In the genomic region with DNA sequence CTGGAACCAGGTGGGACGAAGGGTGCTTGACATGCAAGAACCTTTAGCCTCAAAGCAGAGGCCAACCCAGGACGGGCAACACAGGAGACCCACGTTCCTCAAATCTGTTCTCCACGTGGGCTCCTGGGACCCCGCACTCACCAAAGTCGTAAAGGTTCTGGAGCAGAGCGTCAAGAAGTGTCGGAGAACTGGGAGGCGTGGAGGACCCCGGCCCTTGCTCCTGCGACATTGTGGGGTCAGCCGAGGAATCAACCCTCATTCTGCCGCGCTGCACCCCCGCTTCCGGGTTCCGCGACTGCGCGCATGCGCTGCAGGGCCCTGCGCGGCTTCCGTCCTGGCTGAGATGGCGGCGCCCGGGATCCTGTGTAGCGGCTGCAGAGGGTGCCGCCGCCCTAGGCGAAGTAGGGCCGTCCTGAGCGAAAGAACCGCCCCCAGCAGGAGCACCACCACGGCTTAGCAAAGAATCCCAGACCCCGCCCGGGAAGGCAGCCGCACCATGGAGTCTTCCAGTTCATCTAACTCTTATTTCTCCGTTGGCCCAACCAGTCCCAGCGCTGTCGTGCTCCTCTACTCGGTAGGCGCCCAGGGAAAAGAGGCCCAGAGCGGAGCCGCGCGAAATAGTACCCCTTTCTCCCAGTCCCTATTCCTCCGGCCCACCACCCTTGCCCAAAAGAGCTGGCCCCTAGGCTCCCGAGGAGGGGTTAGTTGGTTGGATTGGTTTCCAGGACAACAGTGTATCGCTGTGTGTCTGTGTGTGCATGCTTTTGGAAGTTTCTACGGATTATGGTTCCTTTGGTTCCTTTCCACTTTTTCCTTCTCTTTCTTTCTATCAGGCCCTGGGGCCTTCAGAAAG, we compare ENCODE assay signal across 8 cellular contexts. TPM values are rescaled to one million over a fixed set of nuclear protein-coding genes. Genes with fewer than 3 reads are reported as not detected.
DNase-seq lines count a peak whose midpoint lies in the region; ATAC-seq lines count a peak whose summit lies in the region.

GNPAT (plus strand) TSS at position 330 of the 853 bp plus-strand sequence; CDS start at position 497, 167 bp downstream.

- DNase-seq in CD4-positive, alpha-beta memory T cell, result peak; percentile 87 to 94 (median 91)
- DNase-seq in HK-2 (ENCODE audit: unreplicated experiment) (peak; percentile 95), NOMO-1 (lab: John Stamatoyannopoulos, UW; ENCODE audit: unreplicated experiment in 2 of 2) (peak; percentile 72 to 75), memory B cell (ENCODE audit: low spot score in 2 of 2) (peak; percentile 87 to 93)
- peak; percentile 83 to 86 (median 84) for DNase-seq in effector memory CD4-positive, alpha-beta T cell
- DNase-seq in stimulated activated CD8-positive, alpha-beta memory T cell treated with anti-CD3 and anti-CD28 coated beads, Interleukin-12 subunit alpha, Interleukin-12 subunit beta, amount 100 ng/mL, for 1 hour (ENCODE audit: low read depth), result peak; percentile 85

- H3K4me1 Mint-ChIP-seq in CD4-positive, alpha-beta memory T cell, result peaks cover 55 to 85% (median 71%) of the 10 kb centered on the region in 4 donors
- peaks cover 35% of the 10 kb centered on the region for H3K4me1 Mint-ChIP-seq in memory B cell

- no peaks in the 10 kb centered on the region for H3K9me3 ChIP-seq in CD4-positive, alpha-beta memory T cell (ENCODE audit: control insufficient read depth in 1 of 2, low read length in 2 of 2)
- H3K9me3 ChIP-seq in effector memory CD4-positive, alpha-beta T cell (ENCODE audit: control insufficient read depth, low read length), result no peaks in the 10 kb centered on the region

- peaks cover 0 to 1% (median 0%) of the 10 kb centered on the region in 8 donors for H3K9me3 Mint-ChIP-seq in CD4-positive, alpha-beta memory T cell
- no peaks in the 10 kb centered on the region for H3K9me3 Mint-ChIP-seq in memory B cell

- no peaks in the 10 kb centered on the region for H3K27me3 Mint-ChIP-seq in CD4-positive, alpha-beta memory T cell
- no peaks in the 10 kb centered on the region for H3K27me3 Mint-ChIP-seq in memory B cell

- intact Hi-C loops in CD4-positive, alpha-beta memory T cell (cut with micrococcal nuclease), result loop anchor here (1.0 to 5.0 kb wide), 6 partner anchors 97 to 599 kb away; partner anchors contain the start of genes COG2, EGLN1, SPRTN and TSNAX

- H3K36me3 Mint-ChIP-seq in CD4-positive, alpha-beta memory T cell, result peaks cover 32 to 52% of the 10 kb centered on the region in 2 donors
- H3K36me3 Mint-ChIP-seq in memory B cell, result peaks cover 19% of the 10 kb centered on the region

- H3K4me3 ChIP-seq in CD4-positive, alpha-beta memory T cell (ENCODE audit: low read length in 2 of 2), result peak within 1 kb of the TSS; percentile 83 to 99
- H3K4me3 ChIP-seq in effector memory CD4-positive, alpha-beta T cell (ENCODE audit: insufficient read depth, low read depth, low read length, poor library complexity, severe bottlenecking), result peak within 1 kb of the TSS; percentile 91

- peaks cover 56% of the 10 kb centered on the region for H3K4me1 ChIP-seq in CD4-positive, alpha-beta memory T cell (ENCODE audit: insufficient read depth, low read length)
- peaks cover 15% of the 10 kb centered on the region for H3K4me1 ChIP-seq in effector memory CD4-positive, alpha-beta T cell (ENCODE audit: control insufficient read depth, insufficient read depth, low read length, poor library complexity, severe bottlenecking)

- peak within 1 kb of the TSS; percentile 93 for H3K27ac ChIP-seq in CD4-positive, alpha-beta memory T cell (ENCODE audit: low read depth, low read length)
- peak within 1 kb of the TSS; percentile 89 for H3K27ac ChIP-seq in effector memory CD4-positive, alpha-beta T cell (ENCODE audit: insufficient read depth, low read length, poor library complexity, severe bottlenecking)

- H3K36me3 ChIP-seq in CD4-positive, alpha-beta memory T cell (ENCODE audit: insufficient read depth, low read length), result peaks cover 18% of the 10 kb centered on the region
- H3K36me3 ChIP-seq in effector memory CD4-positive, alpha-beta T cell (ENCODE audit: control insufficient read depth, insufficient read depth, low read length), result peaks cover 20% of the 10 kb centered on the region

- peak; percentile 88 for ATAC-seq in GM19438 (IDR thresholded peaks at IDR 0.05; ENCODE audit: low read depth, unreplicated experiment)
- ATAC-seq in memory B cell (ENCODE audit: low read depth), result peak; percentile 98

- H3K27me3 ChIP-seq in CD4-positive, alpha-beta memory T cell (ENCODE audit: insufficient read depth, low read length), result no peaks in the 10 kb centered on the region
- H3K27me3 ChIP-seq in effector memory CD4-positive, alpha-beta T cell (replicated peaks; ENCODE audit: control insufficient read depth, insufficient read depth, low read length, poor library complexity, severe bottlenecking), result no peaks in the 10 kb centered on the region

- H3K27ac Mint-ChIP-seq in CD4-positive, alpha-beta memory T cell, result peak within 1 kb of the TSS; percentile 85 to 99 (median 98)
- peak within 1 kb of the TSS; percentile 95 for H3K27ac Mint-ChIP-seq in memory B cell

- H3K4me3 Mint-ChIP-seq in CD4-positive, alpha-beta memory T cell, result peak within 1 kb of the TSS; percentile 95 to 99 (median 98)
- H3K4me3 Mint-ChIP-seq in memory B cell, result peak within 1 kb of the TSS; percentile 96

- CTCF ChIA-PET in CD4-positive, alpha-beta memory T cell (lab: Charles Lee; ENCODE audit: partially characterized antibody), result interaction anchor here (0.7 to 1.6 kb wide), 5 partner anchors 13 to 1387 kb away, joined by 3 to 4 read pairs (median 3); partner anchors contain the start of gene SPRTN
- CTCF ChIA-PET in activated CD8-positive, alpha-beta memory T cell treated with anti-CD3 and anti-CD28 coated beads for 36 hours (lab: Charles Lee), result interaction anchor here (0.9 kb wide), 1 partner anchor 13 kb away, joined by 4 read pairs; no protein-coding TSS in a partner anchor

- POLR2A ChIA-PET in CD4-positive, alpha-beta memory T cell (lab: Charles Lee; ENCODE audit: partially characterized antibody), result interaction anchor here (1.0 to 2.1 kb wide), 6 partner anchors 9 to 268 kb away, joined by 3 to 14 read pairs (median 4); partner anchors contain the start of genes ARV1, EXOC8 and SPRTN
- POLR2A ChIA-PET in activated CD8-positive, alpha-beta memory T cell treated with anti-CD3 and anti-CD28 coated beads for 36 hours (lab: Charles Lee), result interaction anchor here (0.9 to 1.2 kb wide), 3 partner anchors 38 to 262 kb away, joined by 3 read pairs; partner anchors contain the start of genes ARV1, SPRTN and TTC13

RNA-seq across cellular contexts. Expression of gene GNPAT, which starts in this region (rescaled TPM):
- 10 to 100 TPM; 36.9 to 41.2 TPM for total RNA-seq in CD4-positive, alpha-beta memory T cell
- polyA plus RNA-seq in CD4-positive, alpha-beta memory T cell, result 10 to 100 TPM; 35.7 to 51.9 TPM
- 10 to 100 TPM; 55.4 to 56.6 TPM for total RNA-seq in activated CD8-positive, alpha-beta memory T cell treated with anti-CD3 and anti-CD28 coated beads for 36 hours

Comparison
In these comparisons a context has a peak if more than half of its experiments do, and no peak if none do; other contexts are left out.
1. Peak in every context shown above with its lines: DNase-seq, ATAC-seq, H3K4me3 ChIP-seq and H3K27ac ChIP-seq.